Comparison of ENCODE assay signal across 1 cellular context in genomic region chr15:99486371-99487336, GRCh38.
TF ChIP-seq lines count a peak whose summit lies in the region.

No MANE protein-coding gene starts in this region.

TF ChIP-seq in HepG2, 621 proteins besides CTCF, POLR2A, EP300 and RAD21 (continued from another document):
- peak; percentile 68 for TF ChIP-seq ZNF687 (CRISPR knock-in tag; IDR thresholded peaks at IDR 0.05)
